In the genomic region with DNA sequence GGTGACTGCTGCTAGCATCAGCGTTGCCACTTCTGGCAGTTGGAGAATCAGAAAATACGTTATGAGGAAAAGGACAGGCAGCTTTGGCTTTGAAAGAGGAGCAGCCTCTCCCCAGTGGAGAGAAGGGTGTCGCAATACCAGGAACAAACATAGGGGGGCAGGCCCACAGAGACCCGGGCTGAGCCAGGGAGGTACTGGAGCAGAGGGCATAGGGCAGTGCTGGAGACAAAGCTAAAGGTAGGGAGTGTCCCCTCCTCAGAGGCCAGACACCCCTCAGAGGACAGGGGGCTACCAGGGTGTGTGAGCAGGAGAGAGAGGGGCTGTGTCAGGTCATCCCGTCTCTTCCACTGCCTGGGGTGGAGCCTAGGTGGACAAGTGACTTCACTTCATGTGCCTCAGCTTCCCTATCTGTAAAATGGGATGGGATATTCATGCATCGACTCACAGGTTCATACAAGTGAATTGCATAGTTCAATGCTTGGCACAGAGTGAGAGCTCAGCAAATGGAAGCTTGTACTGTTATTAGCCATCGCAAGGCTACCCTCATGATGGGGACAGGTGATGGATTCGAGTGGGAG, we compare ENCODE assay signal across 13 cellular contexts. TPM values are rescaled to one million over a fixed set of nuclear protein-coding genes. Genes with fewer than 3 reads are reported as not detected.
DNase-seq lines count a peak whose midpoint lies in the region; ATAC-seq and TF ChIP-seq lines count a peak whose summit lies in the region.
"Had no signal": no experiment of that assay in that cellular context is flagged by ENCODE, and none has a peak within 500 bp of the region (broad histone marks: within the 10 kb centered on the region; RNA-seq: fewer than 3 reads in every experiment).

No MANE protein-coding gene starts in this region.

- DNase-seq in activated T-cell treated with anti-CD3 and anti-CD28 coated beads, Interleukin-2, amount 50 U/mL, for 72 hours = no peak
- DNase-seq in activated T-cell treated with anti-CD3 and anti-CD28 coated beads, Interleukin-2, amount 50 U/mL, for 1 hour = no peak
- DNase-seq in cardiac fibroblast (ENCODE audit: low read depth in 2 of 2) (no peak), left lobe of liver (ENCODE audit: low spot score) (peak; percentile 90), tibial nerve (ENCODE audit: low spot score in 2 of 2) (no peak), anterior cingulate cortex (lab: John Stamatoyannopoulos, UW) (no peak)
- no peak for DNase-seq in stimulated activated CD4-positive, alpha-beta T cell treated with anti-CD3 and anti-CD28 coated beads, Interleukin-15, amount 100 ng/mL, for 24 hours
- DNase-seq: colonic mucosa, heart right ventricle, Peyer's patch, retina had no signal

- no peaks in the 10 kb centered on the region for H3K4me1 Mint-ChIP-seq in activated T-cell treated with anti-CD3 and anti-CD28 coated beads, Interleukin-2, amount 50 U/mL, for 72 hours (ENCODE audit: low read depth)

- H3K4me3 ChIP-seq in cardiac fibroblast (replicated peaks in 1 of 2; ENCODE audit: low read depth in 2 of 2, low read length in 2 of 2) (no peak overlapping the region), tibial nerve (no peak overlapping the region)
- H3K4me3 ChIP-seq: colonic mucosa, heart right ventricle, Peyer's patch had no signal

- H3K36me3 Mint-ChIP-seq in activated T-cell treated with anti-CD3 and anti-CD28 coated beads, Interleukin-2, amount 50 U/mL, for 72 hours (ENCODE audit: insufficient read depth in 2 of 2) = no peaks in the 10 kb centered on the region

- ATAC-seq in activated T-cell treated with anti-CD3 and anti-CD28 coated beads, Interleukin-2, amount 50 U/mL, for 72 hours (replicated peaks in 1 of 2) = no peak
- ATAC-seq in left lobe of liver (peak; percentile 64), HG02798 (IDR thresholded peaks at IDR 0.05; ENCODE audit: poor library complexity, unreplicated experiment) (no peak)

- peak overlapping the region; percentile 9 for H3K27ac Mint-ChIP-seq in activated T-cell treated with anti-CD3 and anti-CD28 coated beads, Interleukin-2, amount 50 U/mL, for 72 hours
- H3K27ac Mint-ChIP-seq: memory B cell had no signal

- TF ChIP-seq POLR2A in tibial nerve (IDR thresholded peaks at IDR 0.05) = no peak

- H3K27ac ChIP-seq in tibial nerve = peak overlapping the region in 3 of 4 donors; percentile 9 to 82 (median 46)
- H3K27ac ChIP-seq: colonic mucosa, Peyer's patch had no signal

- no peaks in the 10 kb centered on the region for H3K9me3 ChIP-seq in tibial nerve
- H3K9me3 ChIP-seq: colonic mucosa, heart right ventricle, Peyer's patch had no signal

- H3K27me3 Mint-ChIP-seq in activated T-cell treated with anti-CD3 and anti-CD28 coated beads, Interleukin-2, amount 50 U/mL, for 72 hours (ENCODE audit: low read depth) = no peaks in the 10 kb centered on the region
- H3K27me3 Mint-ChIP-seq: memory B cell had no signal

- TF ChIP-seq EP300 in tibial nerve (IDR thresholded peaks at IDR 0.05) = peak in 1 of 2 donors; percentile 8

- TF ChIP-seq CTCF in cardiac fibroblast (IDR thresholded peaks at IDR 0.05; ENCODE audit: low read depth, low read length) (peak; percentile 20), tibial nerve (IDR thresholded peaks at IDR 0.05) (peak in 1 of 5 experiments; percentile 28)

- H3K9me3 Mint-ChIP-seq in activated T-cell treated with anti-CD3 and anti-CD28 coated beads, Interleukin-2, amount 50 U/mL, for 72 hours = no peaks in the 10 kb centered on the region
- H3K9me3 Mint-ChIP-seq: memory B cell had no signal

- WGBS in tibial nerve, 2 donors = 86 to 89% methylated on average over 8 of the region's 8 CpGs

- H3K36me3 ChIP-seq in tibial nerve = peaks cover 0 to 20% (median 0%) of the 10 kb centered on the region in 3 donors
- H3K36me3 ChIP-seq: colonic mucosa had no signal

- H3K27me3 ChIP-seq in tibial nerve = no peaks in the 10 kb centered on the region
- H3K27me3 ChIP-seq: colonic mucosa, heart right ventricle, Peyer's patch had no signal

- H3K4me1 ChIP-seq in tibial nerve = peaks cover 0 to 62% (median 19%) of the 10 kb centered on the region in 4 donors
- H3K4me1 ChIP-seq: colonic mucosa, Peyer's patch had no signal

- H3K4me3 Mint-ChIP-seq in activated T-cell treated with anti-CD3 and anti-CD28 coated beads, Interleukin-2, amount 50 U/mL, for 72 hours = no peak overlapping the region
- H3K4me3 Mint-ChIP-seq: memory B cell had no signal

RNA-seq across cellular contexts. Expression of gene LIMD1, which starts 49.7 kb away (rescaled TPM):
- total RNA-seq in activated T-cell treated with anti-CD3 and anti-CD28 coated beads, Interleukin-2, amount 50 U/mL, for 72 hours = 10 to 100 TPM; 32.3 to 33.7 TPM
- total RNA-seq in left lobe of liver (30.7 TPM), tibial nerve (10 to 100 TPM; 28.8 to 46.9 (median 36.4) TPM)
